ENCODE assay signal across 17 cellular contexts in genomic region chr3:53887446-53887845, GRCh38. TPM values are rescaled to one million over a fixed set of nuclear protein-coding genes. Genes with fewer than 3 reads are reported as not detected.
DNase-seq lines count a peak whose midpoint lies in the region; ATAC-seq and TF ChIP-seq lines count a peak whose summit lies in the region.
"Had no signal": no experiment of that assay in that cellular context is flagged by ENCODE, and none has a peak within 500 bp of the region (broad histone marks: within the 10 kb centered on the region; RNA-seq: fewer than 3 reads in every experiment).

No MANE protein-coding gene starts in this region.

- no peak for ATAC-seq in activated CD8-positive, alpha-beta T cell treated with anti-CD3 and anti-CD28 coated beads for 36 hours
- ATAC-seq in naive thymus-derived CD8-positive, alpha-beta T cell = no peak
- no peak for ATAC-seq in right cardiac atrium

- POLR2A ChIA-PET in CD8-positive, alpha-beta memory T cell (lab: Charles Lee) = no interaction called here
- POLR2A ChIA-PET in activated CD8-positive, alpha-beta T cell treated with anti-CD3 and anti-CD28 coated beads for 36 hours (lab: Charles Lee) = no interaction called here
- POLR2A ChIA-PET in naive thymus-derived CD8-positive, alpha-beta T cell (lab: Charles Lee) = no interaction called here

- no peak overlapping the region for H3K4me3 ChIP-seq in CD8-positive, alpha-beta memory T cell (ENCODE audit: low read length)
- no peak overlapping the region for H3K4me3 ChIP-seq in right cardiac atrium (ENCODE audit: low read length)
- H3K4me3 ChIP-seq: SJCRH30 had no signal

- H3K27ac ChIP-seq in CD8-positive, alpha-beta memory T cell (ENCODE audit: low read depth, low read length) = no peak overlapping the region
- no peak overlapping the region for H3K27ac ChIP-seq in right cardiac atrium (ENCODE audit: low read length)
- H3K27ac ChIP-seq: RWPE1, SJCRH30 had no signal

- H3K9me3 Mint-ChIP-seq in activated naive CD4-positive, alpha-beta T cell treated with anti-CD3 and anti-CD28 coated beads, Interleukin-2, amount 50 U/mL, for 24 hours = no peaks in the 10 kb centered on the region
- H3K9me3 Mint-ChIP-seq in CD8-positive, alpha-beta memory T cell = no peaks in the 10 kb centered on the region
- no peaks in the 10 kb centered on the region for H3K9me3 Mint-ChIP-seq in activated CD8-positive, alpha-beta T cell treated with anti-CD3 and anti-CD28 coated beads for 36 hours
- H3K9me3 Mint-ChIP-seq in naive thymus-derived CD8-positive, alpha-beta T cell = peaks cover 0 to 6% (median 0%) of the 10 kb centered on the region in 9 donors
- H3K9me3 Mint-ChIP-seq: H9 had no signal

- no peak for TF ChIP-seq CTCF in activated CD8-positive, alpha-beta T cell treated with anti-CD3 and anti-CD28 coated beads for 36 hours (IDR thresholded peaks at IDR 0.05)

- no peaks in the 10 kb centered on the region for H3K27me3 Mint-ChIP-seq in activated naive CD4-positive, alpha-beta T cell treated with anti-CD3 and anti-CD28 coated beads, Interleukin-2, amount 50 U/mL, for 24 hours
- H3K27me3 Mint-ChIP-seq in CD8-positive, alpha-beta memory T cell = peaks cover 0 to 3% of the 10 kb centered on the region in 2 donors
- no peaks in the 10 kb centered on the region for H3K27me3 Mint-ChIP-seq in activated CD8-positive, alpha-beta T cell treated with anti-CD3 and anti-CD28 coated beads for 36 hours
- no peaks in the 10 kb centered on the region for H3K27me3 Mint-ChIP-seq in naive thymus-derived CD8-positive, alpha-beta T cell

- H3K36me3 ChIP-seq in CD8-positive, alpha-beta memory T cell (ENCODE audit: insufficient read depth, low read length) = peaks cover 8% of the 10 kb centered on the region

- no peaks in the 10 kb centered on the region for H3K9me3 ChIP-seq in CD8-positive, alpha-beta memory T cell (ENCODE audit: low read length)
- H3K9me3 ChIP-seq in right cardiac atrium (ENCODE audit: control insufficient read depth, low read length) = no peaks in the 10 kb centered on the region
- H3K9me3 ChIP-seq: SJCRH30 had no signal

- peaks cover 13% of the 10 kb centered on the region for H3K36me3 Mint-ChIP-seq in activated naive CD4-positive, alpha-beta T cell treated with anti-CD3 and anti-CD28 coated beads, Interleukin-2, amount 50 U/mL, for 24 hours
- peaks cover 0 to 62% (median 4%) of the 10 kb centered on the region in 3 donors for H3K36me3 Mint-ChIP-seq in CD8-positive, alpha-beta memory T cell
- H3K36me3 Mint-ChIP-seq in activated CD8-positive, alpha-beta T cell treated with anti-CD3 and anti-CD28 coated beads for 36 hours (ENCODE audit: low read depth) = peaks cover 28% of the 10 kb centered on the region
- peaks cover 4 to 30% (median 12%) of the 10 kb centered on the region in 3 donors for H3K36me3 Mint-ChIP-seq in naive thymus-derived CD8-positive, alpha-beta T cell

- no peaks in the 10 kb centered on the region for H3K27me3 ChIP-seq in CD8-positive, alpha-beta memory T cell (ENCODE audit: insufficient read depth, low read length, poor library complexity, severe bottlenecking)
- no peaks in the 10 kb centered on the region for H3K27me3 ChIP-seq in right cardiac atrium (ENCODE audit: control insufficient read depth, insufficient read depth)
- H3K27me3 ChIP-seq: SJCRH30 had no signal

- peaks cover 37% of the 10 kb centered on the region for H3K4me1 ChIP-seq in CD8-positive, alpha-beta memory T cell (ENCODE audit: insufficient read depth, low read length)
- H3K4me1 ChIP-seq in right cardiac atrium (ENCODE audit: control insufficient read depth, insufficient read depth, low read length) = no peaks in the 10 kb centered on the region

- peak overlapping the region; percentile 30 for H3K27ac Mint-ChIP-seq in activated naive CD4-positive, alpha-beta T cell treated with anti-CD3 and anti-CD28 coated beads, Interleukin-2, amount 50 U/mL, for 24 hours
- peak overlapping the region in 6 of 8 donors; percentile 1 to 88 (median 35) for H3K27ac Mint-ChIP-seq in CD8-positive, alpha-beta memory T cell
- H3K27ac Mint-ChIP-seq in activated CD8-positive, alpha-beta T cell treated with anti-CD3 and anti-CD28 coated beads for 36 hours = peak overlapping the region; percentile 46
- H3K27ac Mint-ChIP-seq in naive thymus-derived CD8-positive, alpha-beta T cell = peak overlapping the region in 6 of 10 donors; percentile 27 to 81 (median 57)
- H3K27ac Mint-ChIP-seq: H9 had no signal

- intact Hi-C loops in activated CD8-positive, alpha-beta T cell treated with anti-CD3 and anti-CD28 coated beads for 36 hours (cut with micrococcal nuclease) = no loop called here
- intact Hi-C loops in right cardiac atrium (cut with DNase I) = no loop called here

- peaks cover 60% of the 10 kb centered on the region for H3K4me1 Mint-ChIP-seq in activated naive CD4-positive, alpha-beta T cell treated with anti-CD3 and anti-CD28 coated beads, Interleukin-2, amount 50 U/mL, for 24 hours
- H3K4me1 Mint-ChIP-seq in CD8-positive, alpha-beta memory T cell = peaks cover 52 to 62% (median 58%) of the 10 kb centered on the region in 3 donors
- peaks cover 43% of the 10 kb centered on the region for H3K4me1 Mint-ChIP-seq in activated CD8-positive, alpha-beta T cell treated with anti-CD3 and anti-CD28 coated beads for 36 hours (ENCODE audit: low read depth)
- peaks cover 38 to 61% (median 55%) of the 10 kb centered on the region in 4 donors for H3K4me1 Mint-ChIP-seq in naive thymus-derived CD8-positive, alpha-beta T cell

- CTCF ChIA-PET in CD8-positive, alpha-beta memory T cell (lab: Charles Lee) = no interaction called here
- CTCF ChIA-PET in activated CD8-positive, alpha-beta T cell treated with anti-CD3 and anti-CD28 coated beads for 36 hours (lab: Charles Lee) = no interaction called here

- no peak overlapping the region for H3K4me3 Mint-ChIP-seq in activated naive CD4-positive, alpha-beta T cell treated with anti-CD3 and anti-CD28 coated beads, Interleukin-2, amount 50 U/mL, for 24 hours
- H3K4me3 Mint-ChIP-seq in CD8-positive, alpha-beta memory T cell = peak overlapping the region in 2 of 7 donors; percentile 12 to 36
- H3K4me3 Mint-ChIP-seq in activated CD8-positive, alpha-beta T cell treated with anti-CD3 and anti-CD28 coated beads for 36 hours = no peak overlapping the region
- H3K4me3 Mint-ChIP-seq in naive thymus-derived CD8-positive, alpha-beta T cell = peak overlapping the region; percentile 5 to 69 (median 47)
- H3K4me3 Mint-ChIP-seq: H9 had no signal

- no peak for DNase-seq in activated naive CD4-positive, alpha-beta T cell treated with Interleukin-2 at 50 U/mL for 16 hours
- no peak for DNase-seq in CD8-positive, alpha-beta memory T cell
- no peak for DNase-seq in activated CD8-positive, alpha-beta T cell treated with anti-CD3 and anti-CD28 coated beads for 36 hours
- DNase-seq in naive thymus-derived CD8-positive, alpha-beta T cell = peak in 1 of 10 donors; percentile 29
- DNase-seq in right cardiac atrium (no peak), activated gamma-delta T cell treated with Interleukin-2 at 50 U/mL for 16 hours (no peak), Ammon's horn (ENCODE audit: low spot score) (no peak)
- DNase-seq: AML-193, DMS 273 treated with DMSO at 0.1 percent for 48 hours, H9, MV-4-11, NCI-H1417 treated with DMSO at 0.1 percent for 48 hours, NCI-H2081, NCI-H524, SJCRH30 had no signal

RNA-seq across cellular contexts. Expression of gene SELENOK, which starts 4.2 kb away (rescaled TPM):
- total RNA-seq in CD8-positive, alpha-beta memory T cell = 10 to 100 TPM; 50.5 to 58.0 TPM
- polyA plus RNA-seq in CD8-positive, alpha-beta memory T cell = 157 TPM
- total RNA-seq in activated CD8-positive, alpha-beta T cell treated with anti-CD3 and anti-CD28 coated beads for 36 hours = 10 to 100 TPM; 32.1 to 35.8 TPM
- total RNA-seq in naive thymus-derived CD8-positive, alpha-beta T cell = 10 to 100 TPM; 37.7 to 38.2 TPM
- polyA plus RNA-seq in naive thymus-derived CD8-positive, alpha-beta T cell = 100 to 1,000 TPM; 102 to 176 (median 117) TPM
- 100 to 1,000 TPM in 2 of 4 donors, 10 to 100 TPM in 2; 86.9 to 115 (median 101) TPM for total RNA-seq in right cardiac atrium
- 187 TPM for polyA plus RNA-seq in right cardiac atrium

RNA-seq across cellular contexts. Expression of gene ACTR8, which starts 5.5 kb away (rescaled TPM):
- total RNA-seq in CD8-positive, alpha-beta memory T cell = 10 to 100 TPM; 34.7 to 36.5 TPM
- 21.4 TPM for polyA plus RNA-seq in CD8-positive, alpha-beta memory T cell
- total RNA-seq in activated CD8-positive, alpha-beta T cell treated with anti-CD3 and anti-CD28 coated beads for 36 hours = 10 to 100 TPM; 28.5 to 33.5 TPM
- total RNA-seq in naive thymus-derived CD8-positive, alpha-beta T cell = 10 to 100 TPM; 29.6 to 35.4 TPM
- polyA plus RNA-seq in naive thymus-derived CD8-positive, alpha-beta T cell = 10 to 100 TPM; 17.0 to 26.0 (median 17.6) TPM
- total RNA-seq in right cardiac atrium = 10 to 100 TPM; 31.5 to 47.9 (median 36.9) TPM
- polyA plus RNA-seq in right cardiac atrium = 13.4 TPM

RNA-seq across cellular contexts. Expression of gene IL17RB, which starts 41.1 kb away (rescaled TPM):
- total RNA-seq in CD8-positive, alpha-beta memory T cell = 1 to 10 TPM; 1.2 to 2.1 TPM
- polyA plus RNA-seq in CD8-positive, alpha-beta memory T cell = 0.98 TPM
- not detected for total RNA-seq in activated CD8-positive, alpha-beta T cell treated with anti-CD3 and anti-CD28 coated beads for 36 hours
- total RNA-seq in naive thymus-derived CD8-positive, alpha-beta T cell = not detected
- polyA plus RNA-seq in naive thymus-derived CD8-positive, alpha-beta T cell = under 1 TPM; 0.30 to 0.50 (median 0.49) TPM
- 1 to 10 TPM; 1.4 to 2.9 (median 2.2) TPM for total RNA-seq in right cardiac atrium
- polyA plus RNA-seq in right cardiac atrium = 1.3 TPM
- total RNA-seq: SJCRH30 had no signal

RNA-seq across cellular contexts. Expression of gene CHDH, which starts 41.2 kb away (rescaled TPM):
- under 1 TPM; 0.42 to 0.71 TPM for total RNA-seq in CD8-positive, alpha-beta memory T cell
- not detected for polyA plus RNA-seq in CD8-positive, alpha-beta memory T cell
- under 1 TPM; 0.02 to 0.22 TPM for total RNA-seq in activated CD8-positive, alpha-beta T cell treated with anti-CD3 and anti-CD28 coated beads for 36 hours
- under 1 TPM in 1 of 2 experiments, not detected in 1; 0.25 TPM for total RNA-seq in naive thymus-derived CD8-positive, alpha-beta T cell
- under 1 TPM in 2 of 3 donors, not detected in 1; 0.04 to 0.25 TPM for polyA plus RNA-seq in naive thymus-derived CD8-positive, alpha-beta T cell
- 1 to 10 TPM; 4.6 to 8.2 (median 6.9) TPM for total RNA-seq in right cardiac atrium
- polyA plus RNA-seq in right cardiac atrium = 2.2 TPM

Comparison
In these comparisons a context has a peak if more than half of its experiments do, and no peak if none do; other contexts are left out.
1. H3K4me3 Mint-ChIP-seq: peak in naive thymus-derived CD8-positive, alpha-beta T cell (10 of 10); none in activated naive CD4-positive, alpha-beta T cell treated with anti-CD3 and anti-CD28 coated beads, Interleukin-2, amount 50 U/mL, for 24 hours (single experiment) and activated CD8-positive, alpha-beta T cell treated with anti-CD3 and anti-CD28 coated beads for 36 hours (single experiment).
2. Peak in every context shown above with its lines, with median percentiles within 50 percentile points of each other: H3K27ac Mint-ChIP-seq.